ENCODE assay signal across 8 cellular contexts in genomic region chr12:121673013-121673441, GRCh38. TPM values are rescaled to one million over a fixed set of nuclear protein-coding genes. Genes with fewer than 3 reads are reported as not detected.
A peak's percentile ranks its signal among the peaks of the same experiment; 100 is the strongest.
DNase-seq lines count a peak whose midpoint lies in the region; ATAC-seq and TF ChIP-seq lines count a peak whose summit lies in the region.

No MANE protein-coding gene starts in this region.

- ATAC-seq in Right ventricle myocardium inferior (no peak), activated B cell treated with CpG ODN at 0.5 μM for 24 hours (ENCODE audit: low read depth) (no peak)

- POLR2A ChIA-PET in activated B cell treated with CpG ODN at 0.5 μM for 24 hours (lab: Charles Lee), result interaction anchor here (0.7 to 2.4 kb wide), 8 partner anchors 9 to 137 kb away, joined by 3 to 16 read pairs (median 6); partner anchors contain the start of gene ORAI1

- 22 to 43% (median 31%) methylated on average over 12 of the region's 12 CpGs for WGBS in stomach, 5 donors

- peak overlapping the region; percentile 68 for H3K27ac Mint-ChIP-seq in activated B cell treated with CpG ODN at 0.5 μM for 24 hours

- no peak for TF ChIP-seq EP300 in stomach (IDR thresholded peaks at IDR 0.05)

- DNase-seq in cardiac muscle cell (ENCODE audit: low read depth in 1 of 2, low spot score in 1 of 2), result no peak
- DNase-seq in Right ventricle myocardium inferior (ENCODE audit: missing footprints), result no peak
- no peak for DNase-seq in activated B cell treated with CpG ODN at 0.5 μM for 24 hours
- peak; percentile 82 for DNase-seq in stomach
- DNase-seq in GM13976 (ENCODE audit: low spot score), result no peak
- no peak for DNase-seq in 8988T
- no peak for DNase-seq in DMS79 (lab: John Stamatoyannopoulos, UW)

- no peak overlapping the region for H3K27ac ChIP-seq in cardiac muscle cell
- peak overlapping the region; percentile 69 to 86 (median 81) for H3K27ac ChIP-seq in stomach

- intact Hi-C loops in Right ventricle myocardium inferior (cut with DNase I), result loop anchor here (5.0 kb wide), 1 partner anchor 46 kb away; the partner anchor contains the start of gene ORAI1
- intact Hi-C loops in activated B cell treated with CpG ODN at 0.5 μM for 24 hours (cut with micrococcal nuclease), result loop anchor here (2.0 kb wide), 1 partner anchor 14 kb away; no protein-coding TSS in a partner anchor
- intact Hi-C loops in stomach (cut with DNase I; ENCODE audit: low total_unique reads), result loop anchor here (10.0 kb wide), 1 partner anchor 48 kb away; the partner anchor contains the start of gene ORAI1

- TF ChIP-seq CTCF in cardiac muscle cell (IDR thresholded peaks at IDR 0.05; ENCODE audit: low read depth, low read length) (no peak), activated B cell treated with CpG ODN at 0.5 μM for 24 hours (IDR thresholded peaks at IDR 0.05) (no peak), stomach (IDR thresholded peaks at IDR 0.05) (no peak), GM13976 (IDR thresholded peaks at IDR 0.05; ENCODE audit: borderline replicate concordance, control extremely low read depth, extremely low read depth, insufficient read depth, missing control alignments) (no peak)

- peaks cover 3% of the 10 kb centered on the region for H3K36me3 Mint-ChIP-seq in activated B cell treated with CpG ODN at 0.5 μM for 24 hours (ENCODE audit: low read depth)

- H3K9ac ChIP-seq in iPS-15b (ENCODE audit: low read depth, low read length), result peak overlapping the region; percentile 47

- in situ Hi-C loops in GM13976 (cut with MboI; ENCODE audit: low sequenced_read_pairs, unreplicated experiment), result loop anchor here (10.0 kb wide), 1 partner anchor 178 kb away; no protein-coding TSS in a partner anchor

- H3K36me3 ChIP-seq in cardiac muscle cell, result no peaks in the 10 kb centered on the region
- H3K36me3 ChIP-seq in iPS-15b (ENCODE audit: control insufficient read depth, insufficient read depth, low read length), result no peaks in the 10 kb centered on the region
- H3K36me3 ChIP-seq in stomach, result no peaks in the 10 kb centered on the region

- H3K4me3 Mint-ChIP-seq in activated B cell treated with CpG ODN at 0.5 μM for 24 hours, result peak overlapping the region; percentile 83

- H3K4me1 ChIP-seq in cardiac muscle cell (ENCODE audit: low read depth), result no peaks in the 10 kb centered on the region
- peaks cover 8% of the 10 kb centered on the region for H3K4me1 ChIP-seq in iPS-15b (ENCODE audit: control insufficient read depth, insufficient read depth, low read length)
- H3K4me1 ChIP-seq in stomach, result peaks cover 15 to 24% (median 18%) of the 10 kb centered on the region in 4 donors

- H3K4me3 ChIP-seq in cardiac muscle cell (peak overlapping the region; percentile 40), iPS-15b (ENCODE audit: low read depth, low read length) (peak overlapping the region; percentile 46), stomach (peak overlapping the region; percentile 48 to 65 (median 56))

- H3K27me3 Mint-ChIP-seq in activated B cell treated with CpG ODN at 0.5 μM for 24 hours, result no peaks in the 10 kb centered on the region

- no peaks in the 10 kb centered on the region for H3K27me3 ChIP-seq in cardiac muscle cell
- H3K27me3 ChIP-seq in iPS-15b (ENCODE audit: control insufficient read depth, insufficient read depth, low read length), result no peaks in the 10 kb centered on the region
- H3K27me3 ChIP-seq in stomach, result no peaks in the 10 kb centered on the region

- H3K4me1 Mint-ChIP-seq in activated B cell treated with CpG ODN at 0.5 μM for 24 hours, result peaks cover 24% of the 10 kb centered on the region

- TF ChIP-seq POLR2A in stomach (IDR thresholded peaks at IDR 0.05), result no peak

- H3K9me3 ChIP-seq in cardiac muscle cell (ENCODE audit: low read depth), result no peaks in the 10 kb centered on the region
- no peaks in the 10 kb centered on the region for H3K9me3 ChIP-seq in iPS-15b (ENCODE audit: control insufficient read depth, insufficient read depth, low read length)
- H3K9me3 ChIP-seq in stomach, result no peaks in the 10 kb centered on the region

- H3K9me3 Mint-ChIP-seq in activated B cell treated with CpG ODN at 0.5 μM for 24 hours, result no peaks in the 10 kb centered on the region

- CTCF ChIA-PET in activated B cell treated with CpG ODN at 0.5 μM for 24 hours (lab: Charles Lee), result interaction anchor here (8.2 kb wide), 1 partner anchor 121 kb away, joined by 158 read pairs; no protein-coding TSS in a partner anchor

RNA-seq across cellular contexts. Expression of gene MORN3, which starts 3.6 kb away (rescaled TPM):
- 1.1 and 2.0 TPM in 2 replicates for total RNA-seq in cardiac muscle cell
- polyA plus RNA-seq in cardiac muscle cell, result 1.6 and 2.8 TPM in 2 replicates
- total RNA-seq in Right ventricle myocardium inferior, result 0.11 TPM
- 0.20 and 0.42 TPM in 2 replicates for total RNA-seq in activated B cell treated with CpG ODN at 0.5 μM for 24 hours
- under 1 TPM in 2 of 5 donors, not detected in 3; under 0.01 to 0.55 TPM for total RNA-seq in stomach
- under 1 TPM; 0.20 to 0.87 (median 0.46) TPM for polyA plus RNA-seq in stomach

RNA-seq across cellular contexts. Expression of gene TMEM120B, which starts 39.5 kb away (rescaled TPM):
- total RNA-seq in cardiac muscle cell, result 11.7 and 30.7 TPM in 2 replicates
- 19.7 and 23.0 TPM in 2 replicates for polyA plus RNA-seq in cardiac muscle cell
- total RNA-seq in Right ventricle myocardium inferior, result 10.3 TPM
- total RNA-seq in activated B cell treated with CpG ODN at 0.5 μM for 24 hours, result 7.3 and 8.3 TPM in 2 replicates
- 10 to 100 TPM in 1 of 5 donors, 1 to 10 TPM in 3, under 1 TPM in 1; 0.58 to 11.6 (median 8.3) TPM for total RNA-seq in stomach
- polyA plus RNA-seq in stomach, result 1 to 10 TPM; 2.6 to 4.4 (median 3.1) TPM

RNA-seq across cellular contexts. Expression of gene ORAI1, which starts 46.7 kb away (rescaled TPM):
- total RNA-seq in cardiac muscle cell (36.7 and 41.5 TPM in 2 replicates), Right ventricle myocardium inferior (11.5 TPM), activated B cell treated with CpG ODN at 0.5 μM for 24 hours (85.8 and 86.3 TPM in 2 replicates), stomach (10 to 100 TPM in 2 of 5 donors, 1 to 10 TPM in 2, under 1 TPM in 1; 0.45 to 37.9 (median 7.9) TPM)
- polyA plus RNA-seq in cardiac muscle cell (63.4 and 72.2 TPM in 2 replicates), stomach (10 to 100 TPM in 1 of 3 donors, 1 to 10 TPM in 2; 5.5 to 13.7 (median 9.3) TPM)
